23 cellular contexts compared by ENCODE assay signal in genomic region chr6:47853766-47854165, GRCh38.
"Had no signal": no experiment of that assay in that cellular context is flagged by ENCODE, and none has a peak within 500 bp of the region (broad histone marks: within the 10 kb centered on the region; RNA-seq: fewer than 3 reads in every experiment).

No MANE protein-coding gene starts in this region.

- H3K4me1 ChIP-seq: ascending aorta, breast epithelium, parathyroid adenoma, tibial nerve had no signal

- DNase-seq: activated CD4-positive, alpha-beta T cell treated with anti-CD3 and anti-CD28 coated beads, Interleukin-2, amount 50 U/mL, for 4 hours; activated CD4-positive, CD25-positive, alpha-beta regulatory T cell treated with anti-CD3 and anti-CD28 coated beads, Interleukin-2, amount 50 U/mL, for 72 hours; activated effector memory CD4-positive, alpha-beta T cell treated with anti-CD3 and anti-CD28 coated beads, Interleukin-2, amount 50 U/mL, for 16 hours; activated T-cell treated with anti-CD3 and anti-CD28 coated beads, Interleukin-2, amount 50 U/mL, for 72 hours; cerebellar nuclear complex; effector CD4-positive, alpha-beta T cell; heart left ventricle; left ventricle myocardium superior; mucosa of descending colon; naive thymus-derived CD8-positive, alpha-beta T cell; retina; stimulated activated CD4-positive, alpha-beta T cell treated with anti-CD3 and anti-CD28 coated beads, Interleukin-12 subunit alpha, Interleukin-12 subunit beta, amount 100 ng/mL, for 4 hours; stimulated activated CD4-positive, alpha-beta T cell treated with anti-CD3 and anti-CD28 coated beads, Interleukin-1b, Interleukin-23, amount 100 ng/mL, for 48 hours; stimulated activated CD8-positive, alpha-beta memory T cell treated with anti-CD3 and anti-CD28 coated beads, Interleukin-4, amount 100 ng/mL, for 48 hours; stimulated activated naive CD4-positive, alpha-beta T cell treated with Interleukin-2 at 50 U/mL for 16 hours had no signal

- H3K9me3 ChIP-seq: ascending aorta, breast epithelium, heart left ventricle, mucosa of descending colon, tibial nerve had no signal

- H3K36me3 ChIP-seq: ascending aorta, breast epithelium, heart left ventricle, tibial nerve had no signal

- H3K36me3 Mint-ChIP-seq: activated naive CD4-positive, alpha-beta T cell treated with anti-CD3 and anti-CD28 coated beads, Interleukin-2, amount 50 U/mL, for 24 hours; memory B cell; naive thymus-derived CD8-positive, alpha-beta T cell had no signal

- H3K9me3 Mint-ChIP-seq: activated naive CD4-positive, alpha-beta T cell treated with anti-CD3 and anti-CD28 coated beads, Interleukin-2, amount 50 U/mL, for 24 hours; activated T-cell treated with anti-CD3 and anti-CD28 coated beads, Interleukin-2, amount 50 U/mL, for 72 hours; memory B cell; naive thymus-derived CD8-positive, alpha-beta T cell; T-helper 1 cell treated with Interleukin-12 subunit alpha and Interleukin-12 subunit beta and Interleukin-4 antibody, amounts not matched to agents 30 μg/mL and 1 μg/mL, for 36 hours had no signal

- H3K4me3 ChIP-seq: ascending aorta, breast epithelium, heart left ventricle, mucosa of descending colon, tibial nerve had no signal

- H3K4me1 Mint-ChIP-seq: activated naive CD4-positive, alpha-beta T cell treated with anti-CD3 and anti-CD28 coated beads, Interleukin-2, amount 50 U/mL, for 24 hours; memory B cell; naive thymus-derived CD8-positive, alpha-beta T cell had no signal

- H3K27ac Mint-ChIP-seq: activated naive CD4-positive, alpha-beta T cell treated with anti-CD3 and anti-CD28 coated beads, Interleukin-2, amount 50 U/mL, for 24 hours; activated T-cell treated with anti-CD3 and anti-CD28 coated beads, Interleukin-2, amount 50 U/mL, for 72 hours; memory B cell; naive thymus-derived CD8-positive, alpha-beta T cell; T-helper 1 cell treated with Interleukin-12 subunit alpha and Interleukin-12 subunit beta and Interleukin-4 antibody, amounts not matched to agents 30 μg/mL and 1 μg/mL, for 36 hours had no signal

- H3K27me3 Mint-ChIP-seq: memory B cell had no signal

- H3K4me3 Mint-ChIP-seq: activated naive CD4-positive, alpha-beta T cell treated with anti-CD3 and anti-CD28 coated beads, Interleukin-2, amount 50 U/mL, for 24 hours; activated T-cell treated with anti-CD3 and anti-CD28 coated beads, Interleukin-2, amount 50 U/mL, for 72 hours; memory B cell; naive thymus-derived CD8-positive, alpha-beta T cell; T-helper 1 cell treated with Interleukin-12 subunit alpha and Interleukin-12 subunit beta and Interleukin-4 antibody, amounts not matched to agents 30 μg/mL and 1 μg/mL, for 36 hours had no signal

- H3K27ac ChIP-seq: ascending aorta, breast epithelium, heart left ventricle, parathyroid adenoma, tibial nerve, VCaP had no signal

- H3K27me3 ChIP-seq: ascending aorta, breast epithelium, heart left ventricle, tibial nerve had no signal
